9 cellular contexts compared by ENCODE assay signal in genomic region chr11:67630230-67630942, GRCh38. TPM values are rescaled to one million over a fixed set of nuclear protein-coding genes. Genes with fewer than 3 reads are reported as not detected.
DNase-seq lines count a peak whose midpoint lies in the region; ATAC-seq, FAIRE-seq and TF ChIP-seq lines count a peak whose summit lies in the region.
"Had no signal": no experiment of that assay in that cellular context is flagged by ENCODE, and none has a peak within 500 bp of the region (broad histone marks: within the 10 kb centered on the region; RNA-seq: fewer than 3 reads in every experiment).

No MANE protein-coding gene starts in this region.

- no peaks in the 10 kb centered on the region for H3K9me1 ChIP-seq in keratinocyte (ENCODE audit: control insufficient read depth, extremely low read depth, insufficient read depth, low read length)

- H3K36me3 Mint-ChIP-seq in central memory CD8-positive, alpha-beta T cell (ENCODE audit: insufficient read depth) = peaks cover 3% of the 10 kb centered on the region

- peaks cover 13% of the 10 kb centered on the region for H3K4me1 Mint-ChIP-seq in central memory CD8-positive, alpha-beta T cell

- H3K4me2 ChIP-seq in keratinocyte (ENCODE audit: control insufficient read depth, extremely low read depth, insufficient read depth, low read depth, low read length) = peak overlapping the region; percentile 58

- H3K36me3 ChIP-seq in keratinocyte (ENCODE audit: control insufficient read depth in 2 of 2, extremely low read depth in 1 of 2, insufficient read depth in 2 of 2, low read length in 2 of 2) = no peaks in the 10 kb centered on the region

- H3K4me3 Mint-ChIP-seq in central memory CD8-positive, alpha-beta T cell = peak overlapping the region; percentile 87

- H3K79me2 ChIP-seq in keratinocyte (ENCODE audit: control insufficient read depth, insufficient read depth, low read length) = no peaks in the 10 kb centered on the region

- peak overlapping the region; percentile 76 for H3K9ac ChIP-seq in keratinocyte (ENCODE audit: control insufficient read depth, extremely low read depth, insufficient read depth, low read length)

- DNase-seq in AML-193 (lab: John Stamatoyannopoulos, UW) = peak; percentile 94 to 96
- peak; percentile 98 for DNase-seq in NCI-H2227 (lab: John Stamatoyannopoulos, UW; ENCODE audit: unreplicated experiment)
- peak; percentile 87 to 90 for DNase-seq in central memory CD8-positive, alpha-beta T cell (ENCODE audit: low spot score in 2 of 2)
- peak; percentile 86 for DNase-seq in keratinocyte (ENCODE audit: low read depth, low spot score)
- DNase-seq in stimulated activated CD4-positive, alpha-beta T cell treated with anti-CD3 and anti-CD28 coated beads, Interleukin-12 subunit alpha, Interleukin-12 subunit beta, amount 100 ng/mL, for 4 hours = peak; percentile 97

- H3K9me3 ChIP-seq in keratinocyte (ENCODE audit: control insufficient read depth, low read depth, low read length) = no peaks in the 10 kb centered on the region

- H3K27ac ChIP-seq in keratinocyte (ENCODE audit: control insufficient read depth, insufficient read depth, low read length) = peak overlapping the region; percentile 64

- no peak for FAIRE-seq in keratinocyte (lab: Jason Lieb, UNC)
- FAIRE-seq: colon had no signal

- H3K27me3 ChIP-seq in keratinocyte (ENCODE audit: control insufficient read depth, extremely low read depth, insufficient read depth, low read length) = no peaks in the 10 kb centered on the region

- H2AFZ ChIP-seq in keratinocyte (ENCODE audit: control insufficient read depth, low read length) = peak overlapping the region; percentile 90

- no peaks in the 10 kb centered on the region for H4K20me1 ChIP-seq in keratinocyte (ENCODE audit: control insufficient read depth, extremely low read depth, insufficient read depth, low read length)

- TF ChIP-seq CTCF in WI38 (IDR thresholded peaks at IDR 0.05; ENCODE audit: low read depth, low read length) = peak; percentile 73
- TF ChIP-seq CTCF in keratinocyte (optimal IDR thresholded peaks at IDR 0.05 in 1 of 3, IDR thresholded peaks at IDR 0.05 in 1 of 3, conservative IDR thresholded peaks at IDR 0.05 in 1 of 3; ENCODE audit: extremely low read depth in 1 of 3, insufficient read depth in 2 of 3, low read length in 3 of 3) = peak; percentile 64 to 91 (median 85)

- dilution Hi-C loops in keratinocyte (cut with MboI; ENCODE audit: extremely low pct_ligation_motif_present, low sequenced_read_pairs) = no loop called here

- H3K9me3 Mint-ChIP-seq in central memory CD8-positive, alpha-beta T cell = no peaks in the 10 kb centered on the region

- ATAC-seq in GM19023 (IDR thresholded peaks at IDR 0.05; ENCODE audit: unreplicated experiment) (peak; percentile 64), HG03175 (IDR thresholded peaks at IDR 0.05; ENCODE audit: unreplicated experiment) (peak; percentile 70)
- ATAC-seq in central memory CD8-positive, alpha-beta T cell (replicated peaks; ENCODE audit: extremely low read depth, poor library complexity, severe bottlenecking) = peak; percentile 66

- peak overlapping the region; percentile 72 for H3K4me3 ChIP-seq in WI38 (ENCODE audit: low read depth, low read length)
- peak overlapping the region; percentile 66 to 78 (median 73) for H3K4me3 ChIP-seq in keratinocyte (ENCODE audit: control insufficient read depth in 2 of 3, extremely low read depth in 1 of 3, insufficient read depth in 2 of 3, low read depth in 1 of 3, low read length in 3 of 3)

- peaks cover 6% of the 10 kb centered on the region for H3K4me1 ChIP-seq in keratinocyte (ENCODE audit: control insufficient read depth, extremely low read depth, insufficient read depth, low read length)

- no peaks in the 10 kb centered on the region for H3K27me3 Mint-ChIP-seq in central memory CD8-positive, alpha-beta T cell

- peak overlapping the region; percentile 87 for H3K27ac Mint-ChIP-seq in central memory CD8-positive, alpha-beta T cell (ENCODE audit: low read depth)

RNA-seq across cellular contexts. Expression of gene NUDT8, which starts 0.6 kb away (rescaled TPM):
- 1.1 to 1.6 TPM (median 1.5 TPM) in 3 replicates for polyA plus RNA-seq in keratinocyte
- not detected for polyA plus RNA-seq in keratinocyte (2011; ENCODE audit: low read depth)
- polyA plus RNA-seq in keratinocyte (2011; cell fraction: cytosol; rRNA removed) = 0.68 and 2.5 TPM in 2 replicates
- polyA plus RNA-seq in keratinocyte (2011; cell fraction: nucleus; rRNA removed) = 1.9 and 2.7 TPM in 2 replicates
- polyA plus RNA-seq in keratinocyte (2012; ENCODE audit: low replicate concordance) = 6.7 and 15.8 TPM in 2 replicates
- polyA minus RNA-seq in keratinocyte = 0.72 to 1.8 TPM in 2 of 3 replicates, not detected in the other
- not detected for polyA minus RNA-seq in keratinocyte (2011; cell fraction: cytosol; rRNA and poly(A)+ RNA removed)
- polyA minus RNA-seq in keratinocyte (2011; cell fraction: nucleus; rRNA and poly(A)+ RNA removed) = 1.2 TPM in 1 of 2 replicates, not detected in the other

RNA-seq across cellular contexts. Expression of gene TBX10, which starts 9.2 kb away (rescaled TPM):
- polyA plus RNA-seq in keratinocyte = not detected in 3 replicates
- polyA plus RNA-seq in keratinocyte (2011; ENCODE audit: low read depth) = not detected
- not detected in 2 replicates for polyA plus RNA-seq in keratinocyte (2011; cell fraction: cytosol; rRNA removed)
- polyA plus RNA-seq in keratinocyte (2011; cell fraction: nucleus; rRNA removed) = not detected in 2 replicates
- not detected in 2 replicates for polyA plus RNA-seq in keratinocyte (2012; ENCODE audit: low replicate concordance)
- polyA minus RNA-seq in keratinocyte = not detected in 3 replicates
- polyA minus RNA-seq in keratinocyte (2011; cell fraction: cytosol; rRNA and poly(A)+ RNA removed) = not detected
- polyA minus RNA-seq in keratinocyte (2011; cell fraction: nucleus; rRNA and poly(A)+ RNA removed) = not detected in 2 replicates

RNA-seq across cellular contexts. Expression of gene ACY3, which starts 20.1 kb away (rescaled TPM):
- not detected in 3 replicates for polyA plus RNA-seq in keratinocyte
- not detected for polyA plus RNA-seq in keratinocyte (2011; ENCODE audit: low read depth)
- polyA plus RNA-seq in keratinocyte (2011; cell fraction: cytosol; rRNA removed) = not detected in 2 replicates
- not detected in 2 replicates for polyA plus RNA-seq in keratinocyte (2011; cell fraction: nucleus; rRNA removed)
- 0.08 TPM in 1 of 2 replicates, not detected in the other for polyA plus RNA-seq in keratinocyte (2012; ENCODE audit: low replicate concordance)
- polyA minus RNA-seq in keratinocyte = not detected in 3 replicates
- polyA minus RNA-seq in keratinocyte (2011; cell fraction: cytosol; rRNA and poly(A)+ RNA removed) = not detected
- polyA minus RNA-seq in keratinocyte (2011; cell fraction: nucleus; rRNA and poly(A)+ RNA removed) = not detected in 2 replicates

RNA-seq across cellular contexts. Expression of gene NDUFV1, which starts 23.6 kb away (rescaled TPM):
- polyA plus RNA-seq in keratinocyte = 92.9 to 118 TPM (median 102 TPM) in 3 replicates
- 74.0 TPM for polyA plus RNA-seq in keratinocyte (2011; ENCODE audit: low read depth)
- polyA plus RNA-seq in keratinocyte (2011; cell fraction: cytosol; rRNA removed) = 38.6 and 103 TPM in 2 replicates
- 208 and 255 TPM in 2 replicates for polyA plus RNA-seq in keratinocyte (2011; cell fraction: nucleus; rRNA removed)
- 112 and 133 TPM in 2 replicates for polyA plus RNA-seq in keratinocyte (2012; ENCODE audit: low replicate concordance)
- polyA minus RNA-seq in keratinocyte = 69.1 to 102 TPM (median 70.3 TPM) in 3 replicates
- 168 TPM for polyA minus RNA-seq in keratinocyte (2011; cell fraction: cytosol; rRNA and poly(A)+ RNA removed)
- 54.4 and 58.9 TPM in 2 replicates for polyA minus RNA-seq in keratinocyte (2011; cell fraction: nucleus; rRNA and poly(A)+ RNA removed)

RNA-seq across cellular contexts. Expression of gene ALDH3B2, which starts 44.0 kb away (rescaled TPM):
- polyA plus RNA-seq in keratinocyte = 0.25 to 1.1 TPM (median 0.67 TPM) in 3 replicates
- polyA plus RNA-seq in keratinocyte (2011; ENCODE audit: low read depth) = 12.5 TPM
- 0.84 and 0.99 TPM in 2 replicates for polyA plus RNA-seq in keratinocyte (2011; cell fraction: cytosol; rRNA removed)
- polyA plus RNA-seq in keratinocyte (2011; cell fraction: nucleus; rRNA removed) = 0.65 and 0.83 TPM in 2 replicates
- polyA plus RNA-seq in keratinocyte (2012; ENCODE audit: low replicate concordance) = 0.55 and 35.8 TPM in 2 replicates
- polyA minus RNA-seq in keratinocyte = 1.0 to 1.5 TPM (median 1.3 TPM) in 3 replicates
- polyA minus RNA-seq in keratinocyte (2011; cell fraction: cytosol; rRNA and poly(A)+ RNA removed) = 0.96 TPM
- polyA minus RNA-seq in keratinocyte (2011; cell fraction: nucleus; rRNA and poly(A)+ RNA removed) = 1.3 and 2.4 TPM in 2 replicates

Comparison
In these comparisons a context has a peak if more than half of its experiments do, and no peak if none do; other contexts are left out.
1. Peak in every context shown above with its lines: DNase-seq, ATAC-seq, H3K4me3 ChIP-seq and H3K27ac ChIP-seq.